In the genomic region with DNA sequence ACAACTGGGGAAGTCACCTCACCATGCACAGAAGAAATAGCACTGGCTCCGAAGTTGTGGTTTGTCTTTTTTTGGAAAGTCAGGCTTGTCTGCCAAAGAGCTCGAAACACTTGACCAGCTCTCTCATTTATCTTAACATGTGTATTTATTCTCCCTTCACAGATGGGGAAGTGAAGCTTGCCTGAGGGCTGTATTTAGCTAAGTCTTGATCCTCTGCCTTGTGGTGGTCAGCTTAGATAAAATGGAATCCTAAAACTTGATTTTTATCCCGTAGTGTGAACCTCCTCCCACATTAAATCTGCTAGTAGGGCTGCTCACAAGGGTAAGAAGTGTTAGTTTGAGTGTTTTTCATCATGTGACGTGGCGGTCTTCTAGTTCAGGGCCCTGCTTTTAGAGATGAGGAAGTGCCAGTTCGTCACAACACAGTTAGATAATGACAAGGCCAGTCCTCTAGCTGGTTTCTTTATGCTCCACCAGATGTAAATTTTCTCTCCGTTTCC, we compare ENCODE assay signal across 8 cellular contexts. TPM values are rescaled to one million over a fixed set of nuclear protein-coding genes. Genes with fewer than 3 reads are reported as not detected.
DNase-seq lines count a peak whose midpoint lies in the region; ATAC-seq and TF ChIP-seq lines count a peak whose summit lies in the region.

No MANE protein-coding gene starts in this region.

- POLR2A ChIA-PET in HEK293T (lab: Yijun Ruan, JAX) = interaction anchor here (1.1 to 1.2 kb wide), 2 partner anchors 19 to 24 kb away, joined by 3 read pairs; no protein-coding TSS in a partner anchor

- no peak overlapping the region for H2BK15ac ChIP-seq in H9 (ENCODE audit: low read depth, low read length)

- intact Hi-C loops in aorta (cut with DNase I) = no loop called here

- H3K4me2 ChIP-seq in H9 (ENCODE audit: insufficient read depth, insufficient read length, low read length) = no peak overlapping the region

- H3K9me3 ChIP-seq in aorta (ENCODE audit: control insufficient read depth, low read length) = no peaks in the 10 kb centered on the region
- no peaks in the 10 kb centered on the region for H3K9me3 ChIP-seq in H9 (ENCODE audit: control insufficient read depth, low read depth, low read length)

- no peak overlapping the region for H4K8ac ChIP-seq in H9 (replicated peaks; ENCODE audit: insufficient read length, low read depth, low read length)

- no peaks in the 10 kb centered on the region for H3K36me3 ChIP-seq in aorta (ENCODE audit: control insufficient read depth in 1 of 2, insufficient read depth in 2 of 2, low read length in 1 of 2)

- no peak overlapping the region for H3K14ac ChIP-seq in H9 (ENCODE audit: insufficient read depth, low read length)

- H2BK20ac ChIP-seq in H9 (ENCODE audit: low read depth, low read length, poor library complexity, severe bottlenecking) = no peak overlapping the region

- H3K27me3 ChIP-seq in layer of hippocampus (ENCODE audit: control insufficient read depth, insufficient read depth, low read length) (no peaks in the 10 kb centered on the region), aorta (ENCODE audit: control insufficient read depth in 1 of 2, insufficient read depth in 2 of 2, low read length in 1 of 2) (no peaks in the 10 kb centered on the region), H9 (ENCODE audit: insufficient read depth, low read length) (no peaks in the 10 kb centered on the region)

- H2BK5ac ChIP-seq in H9 (ENCODE audit: insufficient read length, low read length) = no peak overlapping the region

- no peak overlapping the region for H3K56ac ChIP-seq in H9 (ENCODE audit: insufficient read length, low read depth, low read length)

- no peaks in the 10 kb centered on the region for H3K79me2 ChIP-seq in H9 (ENCODE audit: insufficient read depth, low read length)

- H3K4me1 Mint-ChIP-seq in H9 = peaks cover 11 to 17% of the 10 kb centered on the region in 2 experiments

- H3K4me3 Mint-ChIP-seq in H9 = no peak overlapping the region

- H2BK12ac ChIP-seq in H9 (ENCODE audit: insufficient read length, low read depth, low read length) = no peak overlapping the region

- no peak overlapping the region for H3K9ac ChIP-seq in H9 (ENCODE audit: extremely low read depth, insufficient read length, low read length)

- H3K27me3 Mint-ChIP-seq in H9 (ENCODE audit: low read depth) = no peaks in the 10 kb centered on the region

- 0 out of 7 replicates have a peak, but pooled peaks cover 0 to 3% (median 0%) of the 10 kb centered on the region in 3 experiments for H3K36me3 Mint-ChIP-seq in H9 (ENCODE audit: insufficient read depth in 1 of 3, low read depth in 3 of 3)

- H3K18ac ChIP-seq in H9 (ENCODE audit: insufficient read length, low read depth, low read length) = no peak overlapping the region

- peak overlapping the region; percentile 62 for H3K27ac ChIP-seq in layer of hippocampus (ENCODE audit: low read depth, low read length)
- peak overlapping the region; percentile 55 to 76 for H3K27ac ChIP-seq in aorta (ENCODE audit: low read depth in 1 of 2, low read length in 2 of 2)
- no peak overlapping the region for H3K27ac ChIP-seq in H9 (ENCODE audit: insufficient read length, low read depth, low read length)

- no peak overlapping the region for H2BK120ac ChIP-seq in H9 (ENCODE audit: low read depth, low read length, poor library complexity, severe bottlenecking)

- no peaks in the 10 kb centered on the region for H4K20me1 ChIP-seq in H9 (ENCODE audit: control insufficient read depth, insufficient read depth, insufficient read length)

- no peaks in the 10 kb centered on the region for H3K9me3 Mint-ChIP-seq in H9

- no peaks in the 10 kb centered on the region for H3K79me1 ChIP-seq in H9 (ENCODE audit: insufficient read depth, low read depth, low read length, poor library complexity, severe bottlenecking)

- ATAC-seq in GM18517 (IDR thresholded peaks at IDR 0.05; ENCODE audit: unreplicated experiment) = peak; percentile 74
- peak; percentile 80 for ATAC-seq in HG02852 (IDR thresholded peaks at IDR 0.05; ENCODE audit: unreplicated experiment)
- ATAC-seq in aorta (ENCODE audit: low FRiP score) = peak; percentile 66

- H4K5ac ChIP-seq in H9 (ENCODE audit: insufficient read length, low read depth, low read length) = no peak overlapping the region

- TF ChIP-seq POLR2A in Raji (IDR thresholded peaks at IDR 0.05; ENCODE audit: insufficient read depth, low read depth, low read length) = peak; percentile 35; the same call in 1 of the 2 replicates

- TF ChIP-seq CTCF in H9 (conservative IDR thresholded peaks at IDR 0.05) = no peak

- H3K4me1 ChIP-seq in aorta (ENCODE audit: control insufficient read depth in 1 of 2, insufficient read depth in 2 of 2, low read length in 2 of 2) = peaks cover 0 to 4% of the 10 kb centered on the region in 2 donors
- H3K4me1 ChIP-seq in H9 (ENCODE audit: insufficient read depth, low read length) = no peaks in the 10 kb centered on the region

- no peak overlapping the region for H2AFZ ChIP-seq in H9 (ENCODE audit: low read length)

- CTCF ChIA-PET in HEK293T (lab: Yijun Ruan, JAX) = no interaction called here

- WGBS in aorta, 2 donors = 4 to 8% methylated on average over 7 of the region's 7 CpGs
- no CpG with 5 or more reads among the region's 7 CpGs for WGBS in H9 (ENCODE audit: extremely low coverage, insufficient read length, low lambda C conversion rate)

- no peaks in the 10 kb centered on the region for H3K23me2 ChIP-seq in H9 (ENCODE audit: insufficient read length, low read depth, low read length, poor library complexity, severe bottlenecking)

- DNase-seq in aorta (no peak), H9 (no peak), HEK293T (ENCODE audit: extremely low spot score) (no peak), NCI-H2196 treated with DMSO at 0.1 percent for 48 hours (lab: John Stamatoyannopoulos, UW; ENCODE audit: unreplicated experiment) (no peak)

- H3T11ph ChIP-seq in H9 (ENCODE audit: low read length) = no peak overlapping the region

- H4K91ac ChIP-seq in H9 (ENCODE audit: insufficient read length, low read depth, low read length) = no peak overlapping the region

- no peak overlapping the region for H2AK5ac ChIP-seq in H9 (ENCODE audit: insufficient read length, low read length)

- no peak overlapping the region; a peak in 1 of 7 replicates for H3K27ac Mint-ChIP-seq in H9

- no peak overlapping the region for H3K23ac ChIP-seq in H9 (ENCODE audit: insufficient read length, low read depth, low read length)

- no peak overlapping the region for H3K4me3 ChIP-seq in aorta (ENCODE audit: low read length in 2 of 2)

- no peak overlapping the region for H3K4ac ChIP-seq in H9 (ENCODE audit: low read depth, low read length)

TF ChIP-seq in HEK293T, 16 proteins besides CTCF, POLR2A, EP300 and RAD21:
- TF ChIP-seq, protein P1, sequence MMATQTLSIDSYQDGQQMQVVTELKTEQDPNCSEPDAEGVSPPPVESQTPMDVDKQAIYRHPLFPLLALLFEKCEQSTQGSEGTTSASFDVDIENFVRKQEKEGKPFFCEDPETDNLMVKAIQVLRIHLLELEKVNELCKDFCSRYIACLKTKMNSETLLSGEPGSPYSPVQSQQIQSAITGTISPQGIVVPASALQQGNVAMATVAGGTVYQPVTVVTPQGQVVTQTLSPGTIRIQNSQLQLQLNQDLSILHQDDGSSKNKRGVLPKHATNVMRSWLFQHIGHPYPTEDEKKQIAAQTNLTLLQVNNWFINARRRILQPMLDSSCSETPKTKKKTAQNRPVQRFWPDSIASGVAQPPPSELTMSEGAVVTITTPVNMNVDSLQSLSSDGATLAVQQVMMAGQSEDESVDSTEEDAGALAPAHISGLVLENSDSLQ (IDR thresholded peaks at IDR 0.05) = no peak
- no peak for TF ChIP-seq FOXA1 (IDR thresholded peaks at IDR 0.05)
- TF ChIP-seq NFRKB (IDR thresholded peaks at IDR 0.05) = no peak
- TF ChIP-seq BHLHE40 (IDR thresholded peaks at IDR 0.05; ENCODE audit: borderline replicate concordance) = no peak
- TF ChIP-seq SP1 (IDR thresholded peaks at IDR 0.05) = no peak
- TF ChIP-seq FOXM1 (IDR thresholded peaks at IDR 0.05; ENCODE audit: borderline replicate concordance) = no peak
- TF ChIP-seq LEF1 (IDR thresholded peaks at IDR 0.05; ENCODE audit: borderline replicate concordance) = no peak

RNA-seq across cellular contexts. Expression of gene ATP6V1E2, which starts 26.7 kb away (rescaled TPM):
- 1 to 10 TPM; 5.1 to 6.8 TPM for total RNA-seq in aorta
- polyA plus RNA-seq in aorta = 1 to 10 TPM; 2.9 to 8.0 TPM
- 6.3 and 6.9 TPM in 2 replicates for total RNA-seq in H9 (2021)

RNA-seq across cellular contexts. Expression of gene RHOQ, which starts 26.8 kb away (rescaled TPM):
- total RNA-seq in aorta = 100 to 1,000 TPM; 135 to 172 TPM
- polyA plus RNA-seq in aorta = 10 to 100 TPM; 59.2 to 98.3 TPM
- total RNA-seq in H9 (2021) = 39.9 and 41.5 TPM in 2 replicates

RNA-seq across cellular contexts. Expression of gene PIGF, which starts 47.7 kb away (rescaled TPM):
- total RNA-seq in aorta = 10 to 100 TPM; 13.4 to 19.0 TPM
- 10 to 100 TPM in 1 of 2 donors, 1 to 10 TPM in 1; 6.7 to 15.8 TPM for polyA plus RNA-seq in aorta
- total RNA-seq in H9 (2021) = 29.1 and 32.0 TPM in 2 replicates

RNA-seq across cellular contexts. Expression of gene CRIPT, which starts 47.9 kb away (rescaled TPM):
- total RNA-seq in aorta (10 to 100 TPM; 14.7 to 15.6 TPM), H9 (2021) (13.6 and 15.1 TPM in 2 replicates)
- polyA plus RNA-seq in aorta = 10 to 100 TPM; 14.5 to 24.9 TPM
